Comparison of ENCODE assay signal across 8 cellular contexts in the genomic region with DNA sequence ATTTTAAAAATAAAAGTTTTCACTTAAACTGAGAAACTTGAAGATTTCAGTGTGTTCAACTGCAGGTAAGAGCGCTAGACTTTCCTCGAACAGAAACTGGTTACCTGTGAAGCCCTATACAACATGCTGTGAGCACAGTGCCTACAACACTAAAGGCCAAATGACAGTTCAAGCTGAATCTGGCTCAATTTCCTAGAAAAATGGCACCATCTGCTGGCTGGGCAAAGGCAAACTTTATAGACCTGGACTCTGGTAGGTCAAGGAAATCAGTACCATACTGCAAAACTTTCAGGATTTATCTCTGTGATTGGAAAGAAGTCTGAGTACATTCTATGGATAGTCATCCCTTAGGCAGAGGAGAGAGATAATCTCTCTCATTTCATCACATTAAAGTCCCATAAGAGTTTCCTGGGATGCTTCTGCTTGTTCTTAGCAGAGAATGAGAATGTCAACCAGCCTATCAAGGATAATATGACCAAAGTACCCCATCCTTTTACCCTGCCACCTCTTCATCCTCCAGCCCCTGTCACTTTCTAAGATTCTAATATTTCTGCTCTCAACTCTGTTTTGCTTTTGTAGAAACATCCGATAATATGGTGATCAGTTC. TPM values are rescaled to one million over a fixed set of nuclear protein-coding genes. Genes with fewer than 3 reads are reported as not detected.
DNase-seq lines count a peak whose midpoint lies in the region; ATAC-seq and TF ChIP-seq lines count a peak whose summit lies in the region.

No MANE protein-coding gene starts in this region.

- TF ChIP-seq CTCF in prostate gland (IDR thresholded peaks at IDR 0.05), result peak in 3 of 4 experiments; percentile 44 to 59 (median 54)

- peak; percentile 43 for DNase-seq in DMS 273 (lab: John Stamatoyannopoulos, UW; ENCODE audit: unreplicated experiment)
- no peak for DNase-seq in DMS 273 treated with DMSO at 0.1 percent for 48 hours (lab: John Stamatoyannopoulos, UW)
- DNase-seq in HuH-7.5 (ENCODE audit: low spot score), result peak; percentile 15
- peak; percentile 66 for DNase-seq in RKO (ENCODE audit: low spot score)
- DNase-seq in fibroblast of gingiva (ENCODE audit: low read depth), result peak; percentile 29
- DNase-seq in prostate gland (ENCODE audit: low spot score), result no peak
- no peak for DNase-seq in GOT3 (lab: John Stamatoyannopoulos, UW)

- 64% methylated on average over 3 of the region's 3 CpGs for WGBS in prostate gland

- H3K36me3 ChIP-seq in prostate gland, result no peaks in the 10 kb centered on the region

- H3K9me3 ChIP-seq in prostate gland, result no peaks in the 10 kb centered on the region

- no peaks in the 10 kb centered on the region for H3K27me3 ChIP-seq in prostate gland (replicated peaks; ENCODE audit: insufficient read depth)

- H3K4me3 ChIP-seq in prostate gland, result no peak overlapping the region

- ATAC-seq in HG03354 (IDR thresholded peaks at IDR 0.05; ENCODE audit: poor library complexity, severe bottlenecking, unreplicated experiment), result no peak

- no peak overlapping the region for H3K27ac ChIP-seq in prostate gland

- no peaks in the 10 kb centered on the region for H3K4me1 ChIP-seq in prostate gland (replicated peaks)

- no peak for TF ChIP-seq POLR2A in prostate gland (IDR thresholded peaks at IDR 0.05)

- intact Hi-C loops in prostate gland (cut with DNase I), result loop anchor here (2.0 to 10.0 kb wide), 3 partner anchors 83 to 231 kb away; a partner anchor contains a TSS

RNA-seq across cellular contexts. Expression of a gene that starts 31.8 kb away (rescaled TPM):
- not detected for total RNA-seq in prostate gland

Comparison
In these comparisons a context has a peak if more than half of its experiments do, and no peak if none do; other contexts are left out.
1. DNase-seq: peak in DMS 273 (single experiment), HuH-7.5 (single experiment), RKO (single experiment) and fibroblast of gingiva (single experiment); none in DMS 273 treated with DMSO at 0.1 percent for 48 hours (single experiment), prostate gland (single experiment) and GOT3 (single experiment).